Comparison of ENCODE assay signal across 1 cellular context in genomic region chr3:47083786-47084185, GRCh38.
TF ChIP-seq lines count a peak whose summit lies in the region.

No MANE protein-coding gene starts in this region.

TF ChIP-seq in HepG2, 621 proteins besides CTCF, POLR2A, EP300 and RAD21 (continued from another document):
- TF ChIP-seq, protein P1, sequence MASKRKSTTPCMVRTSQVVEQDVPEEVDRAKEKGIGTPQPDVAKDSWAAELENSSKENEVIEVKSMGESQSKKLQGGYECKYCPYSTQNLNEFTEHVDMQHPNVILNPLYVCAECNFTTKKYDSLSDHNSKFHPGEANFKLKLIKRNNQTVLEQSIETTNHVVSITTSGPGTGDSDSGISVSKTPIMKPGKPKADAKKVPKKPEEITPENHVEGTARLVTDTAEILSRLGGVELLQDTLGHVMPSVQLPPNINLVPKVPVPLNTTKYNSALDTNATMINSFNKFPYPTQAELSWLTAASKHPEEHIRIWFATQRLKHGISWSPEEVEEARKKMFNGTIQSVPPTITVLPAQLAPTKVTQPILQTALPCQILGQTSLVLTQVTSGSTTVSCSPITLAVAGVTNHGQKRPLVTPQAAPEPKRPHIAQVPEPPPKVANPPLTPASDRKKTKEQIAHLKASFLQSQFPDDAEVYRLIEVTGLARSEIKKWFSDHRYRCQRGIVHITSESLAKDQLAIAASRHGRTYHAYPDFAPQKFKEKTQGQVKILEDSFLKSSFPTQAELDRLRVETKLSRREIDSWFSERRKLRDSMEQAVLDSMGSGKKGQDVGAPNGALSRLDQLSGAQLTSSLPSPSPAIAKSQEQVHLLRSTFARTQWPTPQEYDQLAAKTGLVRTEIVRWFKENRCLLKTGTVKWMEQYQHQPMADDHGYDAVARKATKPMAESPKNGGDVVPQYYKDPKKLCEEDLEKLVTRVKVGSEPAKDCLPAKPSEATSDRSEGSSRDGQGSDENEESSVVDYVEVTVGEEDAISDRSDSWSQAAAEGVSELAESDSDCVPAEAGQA (IDR thresholded peaks at IDR 0.05; ENCODE audit: low read depth), result no peak
- TF ChIP-seq, protein P1 (CRISPR knock-in tag; IDR thresholded peaks at IDR 0.05; ENCODE audit: borderline replicate concordance), result no peak
TF ChIP-seq in HepG2: peak in this region for 1.
